12 cellular contexts compared by ENCODE assay signal in the genomic region with DNA sequence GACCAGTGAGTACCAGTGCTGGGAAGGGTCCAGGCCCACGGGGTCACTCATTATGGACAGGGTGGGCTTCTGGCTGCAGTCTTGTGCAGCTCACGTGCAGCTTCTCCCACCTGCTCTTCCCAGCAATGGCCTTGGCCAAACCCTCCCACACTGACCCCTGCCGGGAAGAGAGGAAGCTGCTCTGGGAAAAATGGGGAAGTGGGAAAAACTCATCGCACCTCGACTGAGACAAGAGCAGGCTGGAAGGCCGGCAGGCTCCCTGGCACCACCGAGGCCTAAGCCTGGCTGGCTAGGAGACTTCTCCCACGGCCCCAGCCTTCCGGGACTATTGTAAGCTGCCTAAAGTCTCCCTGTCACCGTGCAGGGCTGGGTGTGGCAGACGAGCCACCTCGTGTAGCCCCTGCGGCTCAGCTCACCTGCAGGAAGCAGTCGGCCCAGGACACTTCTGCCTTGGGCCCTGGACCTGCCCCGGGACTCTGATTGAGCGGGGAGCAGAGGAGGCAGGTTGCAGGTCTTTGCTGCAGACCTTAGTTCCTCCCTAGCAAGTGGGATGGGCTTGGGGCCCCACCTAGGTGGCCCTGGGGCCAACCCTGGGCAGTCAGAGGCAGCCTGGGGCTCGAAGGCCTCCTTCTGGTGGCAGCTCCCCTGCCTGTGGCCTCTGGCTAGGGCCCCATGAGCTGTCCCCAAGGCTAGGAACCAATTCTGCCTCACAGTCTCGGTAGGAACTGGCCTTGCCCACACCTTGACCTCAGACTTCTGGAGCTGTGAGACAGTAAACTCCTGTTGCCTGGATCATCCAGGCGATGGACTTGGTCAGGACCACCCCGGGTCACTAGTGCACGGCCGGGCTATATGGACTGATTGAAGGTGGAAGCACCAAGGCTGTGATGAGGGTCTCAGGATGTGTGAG. TPM values are rescaled to one million over a fixed set of nuclear protein-coding genes. Genes with fewer than 3 reads are reported as not detected.
DNase-seq lines count a peak whose midpoint lies in the region; ATAC-seq and TF ChIP-seq lines count a peak whose summit lies in the region.
"Had no signal": no experiment of that assay in that cellular context is flagged by ENCODE, and none has a peak within 500 bp of the region (broad histone marks: within the 10 kb centered on the region; RNA-seq: fewer than 3 reads in every experiment).

No MANE protein-coding gene starts in this region.

- H3K9me3 Mint-ChIP-seq in progenitor cell of endocrine pancreas (ENCODE audit: low read depth): no peaks in the 10 kb centered on the region
- H3K9me3 Mint-ChIP-seq: activated T-cell treated with anti-CD3 and anti-CD28 coated beads, Interleukin-2, amount 50 U/mL, for 72 hours had no signal

- no peaks in the 10 kb centered on the region for H3K36me3 ChIP-seq in GM23248 (ENCODE audit: low read depth)
- H3K36me3 ChIP-seq: MG63, neutrophil had no signal

- no peaks in the 10 kb centered on the region for H3K79me2 ChIP-seq in GM23248 (ENCODE audit: insufficient read depth)

- H3K27ac Mint-ChIP-seq in progenitor cell of endocrine pancreas: no peak overlapping the region
- H3K27ac Mint-ChIP-seq: activated T-cell treated with anti-CD3 and anti-CD28 coated beads, Interleukin-2, amount 50 U/mL, for 72 hours had no signal

- H3K4me2 ChIP-seq in GM23248 (ENCODE audit: unreplicated experiment): no peak overlapping the region

- no peak overlapping the region for H3K27ac ChIP-seq in GM23248
- H3K27ac ChIP-seq: epithelial cell of prostate, neutrophil had no signal

- WGBS in GM23248 (ENCODE audit: low coverage in 1 of 2, low lambda C conversion rate in 2 of 2, missing lambda C conversion rate in 2 of 2), 2 experiments: 63 to 71% methylated on average over 22 of the region's 22 CpGs

- no peaks in the 10 kb centered on the region for H3F3A ChIP-seq in GM23248 (ENCODE audit: insufficient read depth)

- H3K4me3 ChIP-seq in GM23248: no peak overlapping the region
- H3K4me3 ChIP-seq: MG63 had no signal

- H3K4me1 ChIP-seq in GM23248 (ENCODE audit: insufficient read depth): no peaks in the 10 kb centered on the region

- peaks cover 53% of the 10 kb centered on the region for H3K27me3 Mint-ChIP-seq in progenitor cell of endocrine pancreas

- no peak for ATAC-seq in GM21576 (IDR thresholded peaks at IDR 0.05; ENCODE audit: unreplicated experiment)
- ATAC-seq in HG03378 (IDR thresholded peaks at IDR 0.05; ENCODE audit: unreplicated experiment): no peak
- ATAC-seq: activated T-cell treated with anti-CD3 and anti-CD28 coated beads, Interleukin-2, amount 50 U/mL, for 72 hours had no signal

- peak; percentile 34 for TF ChIP-seq CTCF in progenitor cell of endocrine pancreas (IDR thresholded peaks at IDR 0.05; ENCODE audit: unreplicated experiment)

- H3K9ac ChIP-seq in GM23248: no peak overlapping the region

- no peak overlapping the region for H3K4me3 Mint-ChIP-seq in progenitor cell of endocrine pancreas (ENCODE audit: low read depth)
- H3K4me3 Mint-ChIP-seq: activated T-cell treated with anti-CD3 and anti-CD28 coated beads, Interleukin-2, amount 50 U/mL, for 72 hours had no signal

- H3K36me3 Mint-ChIP-seq in progenitor cell of endocrine pancreas (ENCODE audit: insufficient read depth): no peaks in the 10 kb centered on the region

- H2AFZ ChIP-seq in GM23248: no peak overlapping the region

- no peaks in the 10 kb centered on the region for H3K9me2 ChIP-seq in GM23248 (ENCODE audit: insufficient read depth)

- DNase-seq in GM23248 (peak; percentile 31), SK-MEL-5 (ENCODE audit: low read depth, low spot score) (peak; percentile 47), fibroblast of peridontal ligament (ENCODE audit: extremely low read depth) (peak; percentile 24), progenitor cell of endocrine pancreas (ENCODE audit: low spot score, unreplicated experiment) (no peak), NCI-H1105 treated with DMSO at 0.1 percent for 48 hours (lab: John Stamatoyannopoulos, UW) (no peak), KG1 (lab: John Stamatoyannopoulos, UW) (no peak)
- DNase-seq: activated T-cell treated with anti-CD3 and anti-CD28 coated beads, Interleukin-2, amount 50 U/mL, for 72 hours; MG63 had no signal

- no peaks in the 10 kb centered on the region for H3K4me1 Mint-ChIP-seq in progenitor cell of endocrine pancreas (ENCODE audit: low read depth)

- peaks cover 16% of the 10 kb centered on the region; the same call in 1 of the 2 replicates for H3K27me3 ChIP-seq in GM23248 (replicated peaks; ENCODE audit: insufficient read depth)
- H3K27me3 ChIP-seq: MG63 had no signal

- H3K9me3 ChIP-seq in GM23248 (ENCODE audit: low read depth): no peaks in the 10 kb centered on the region
- H3K9me3 ChIP-seq: MG63, neutrophil had no signal

- in situ Hi-C loops in GM23248 (cut with MboI): no loop called here
- in situ Hi-C loops in SK-MEL-5 (cut with HindIII; ENCODE audit: low pct_unique_long_range_greater_than_20kb, low sequenced_read_pairs): no loop called here

- H4K20me1 ChIP-seq in GM23248 (ENCODE audit: insufficient read depth): no peaks in the 10 kb centered on the region

RNA-seq across cellular contexts. Expression of a gene that starts 23.1 kb away (rescaled TPM):
- total RNA-seq in GM23248 (2014; rRNA removed; shearing (Covaris generic)): not detected in 2 replicates
- polyA plus RNA-seq in GM23248 (2016; fragmentation: Nextera tagmentation; extraction: Ambion mirVana): not detected in 2 replicates
- total RNA-seq in SK-MEL-5 (2014; rRNA removed; shearing (Covaris generic)): not detected in 2 replicates
- polyA plus RNA-seq in SK-MEL-5 (2015; cell fraction: cytosol; rRNA removed): not detected in 2 replicates
- polyA plus RNA-seq in SK-MEL-5 (2015; cell fraction: nucleus; rRNA removed): not detected in 2 replicates
- total RNA-seq in progenitor cell of endocrine pancreas: not detected in 2 replicates
- total RNA-seq: activated T-cell treated with anti-CD3 and anti-CD28 coated beads, Interleukin-2, amount 50 U/mL, for 72 hours had no signal

RNA-seq across cellular contexts. Expression of a gene that starts 30.4 kb away (rescaled TPM):
- total RNA-seq in GM23248 (2014; rRNA removed; shearing (Covaris generic)): 47.6 and 57.6 TPM in 2 replicates
- 25.3 and 27.9 TPM in 2 replicates for polyA plus RNA-seq in GM23248 (2016; fragmentation: Nextera tagmentation; extraction: Ambion mirVana)
- 11.7 and 15.2 TPM in 2 replicates for total RNA-seq in SK-MEL-5 (2014; rRNA removed; shearing (Covaris generic))
- polyA plus RNA-seq in SK-MEL-5 (2015; cell fraction: cytosol; rRNA removed): 27.8 and 30.3 TPM in 2 replicates
- 71.9 and 89.9 TPM in 2 replicates for polyA plus RNA-seq in SK-MEL-5 (2015; cell fraction: nucleus; rRNA removed)
- 11.9 and 13.3 TPM in 2 replicates for total RNA-seq in progenitor cell of endocrine pancreas

RNA-seq across cellular contexts. Expression of a gene that starts 36.7 kb away (rescaled TPM):
- total RNA-seq in GM23248 (2014; rRNA removed; shearing (Covaris generic)): not detected in 2 replicates
- polyA plus RNA-seq in GM23248 (2016; fragmentation: Nextera tagmentation; extraction: Ambion mirVana): not detected in 2 replicates
- total RNA-seq in SK-MEL-5 (2014; rRNA removed; shearing (Covaris generic)): not detected in 2 replicates
- not detected in 2 replicates for polyA plus RNA-seq in SK-MEL-5 (2015; cell fraction: cytosol; rRNA removed)
- polyA plus RNA-seq in SK-MEL-5 (2015; cell fraction: nucleus; rRNA removed): not detected in 2 replicates
- total RNA-seq in progenitor cell of endocrine pancreas: not detected in 2 replicates
- total RNA-seq: activated T-cell treated with anti-CD3 and anti-CD28 coated beads, Interleukin-2, amount 50 U/mL, for 72 hours had no signal

Comparison
In these comparisons a context has a peak if more than half of its experiments do, and no peak if none do; other contexts are left out.
1. DNase-seq: peak in GM23248 (single experiment), SK-MEL-5 (single experiment) and fibroblast of peridontal ligament (single experiment); none in progenitor cell of endocrine pancreas (single experiment), NCI-H1105 treated with DMSO at 0.1 percent for 48 hours (single experiment) and KG1 (single experiment).